11 cellular contexts compared by ENCODE assay signal in the genomic region with DNA sequence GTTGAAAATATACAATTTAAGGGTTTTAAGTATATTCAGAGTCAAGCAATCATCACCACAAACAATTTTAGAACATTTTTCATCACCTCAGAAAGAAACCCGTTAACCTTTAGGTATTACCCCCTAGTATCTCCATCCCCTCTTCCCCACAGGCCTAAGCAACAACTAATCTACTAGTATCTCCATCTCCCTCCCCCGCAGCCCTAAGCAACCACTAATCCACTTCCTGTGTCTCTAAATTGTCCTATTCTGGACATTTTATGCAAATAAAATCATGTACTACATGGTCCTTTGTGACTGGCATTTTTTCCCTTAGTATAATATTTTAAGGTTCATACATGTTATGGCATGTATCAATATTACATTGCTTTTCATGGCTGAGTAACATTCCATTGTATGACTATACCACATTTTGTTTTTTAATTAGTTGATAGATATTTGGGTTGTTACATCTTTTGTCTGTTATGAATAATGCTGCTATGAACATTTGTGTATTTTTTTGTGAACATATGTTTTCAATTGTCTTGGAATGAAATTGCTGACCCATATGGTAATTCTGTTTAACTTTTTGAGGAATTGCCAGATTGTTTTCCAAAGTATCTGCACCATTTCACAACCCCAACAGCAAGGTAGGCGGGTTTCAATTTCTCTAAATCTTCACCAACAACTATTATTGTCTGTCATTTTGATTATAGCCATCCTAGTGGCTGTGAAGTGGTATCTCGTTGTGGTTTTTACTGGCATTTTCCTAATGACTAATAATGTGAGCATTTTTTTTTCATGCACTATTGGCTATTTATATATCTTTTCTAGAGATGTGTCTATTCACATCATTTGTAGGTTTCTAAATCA.
DNase-seq lines count a peak whose midpoint lies in the region; ATAC-seq and TF ChIP-seq lines count a peak whose summit lies in the region.
"Had no signal": no experiment of that assay in that cellular context is flagged by ENCODE, and none has a peak within 500 bp of the region (broad histone marks: within the 10 kb centered on the region; RNA-seq: fewer than 3 reads in every experiment).

No MANE protein-coding gene starts in this region.

- DNase-seq in ELR (ENCODE audit: low read depth) (peak; percentile 60), fibroblast of peridontal ligament (ENCODE audit: extremely low read depth) (peak; percentile 85), NCI-H2081 (lab: John Stamatoyannopoulos, UW) (no peak), GM13976 (ENCODE audit: low spot score) (no peak), AG08396 (ENCODE audit: low spot score) (no peak)
- DNase-seq in activated effector memory CD4-positive, alpha-beta T cell treated with Interleukin-2 at 50 U/mL for 16 hours, result no peak
- DNase-seq: activated gamma-delta T cell treated with Interleukin-2 at 50 U/mL for 16 hours, NCI-H510A had no signal

- peak; percentile 49 for ATAC-seq in GM19463 (IDR thresholded peaks at IDR 0.05; ENCODE audit: unreplicated experiment)
- ATAC-seq: left lobe of liver had no signal

- H3K36me3 ChIP-seq in KOPT-K1 (ENCODE audit: insufficient read depth, low read length), result no peaks in the 10 kb centered on the region

- TF ChIP-seq CTCF in GM13976 (IDR thresholded peaks at IDR 0.05; ENCODE audit: borderline replicate concordance, control extremely low read depth, extremely low read depth, insufficient read depth, missing control alignments), result no peak

- in situ Hi-C loops in GM13976 (cut with MboI; ENCODE audit: low sequenced_read_pairs, unreplicated experiment), result no loop called here

- H3K27ac ChIP-seq in KOPT-K1 (ENCODE audit: low read depth, low read length, poor library complexity, severe bottlenecking), result peak overlapping the region; percentile 90

- H3K9me3 ChIP-seq in KOPT-K1 (ENCODE audit: insufficient read depth, low read length, poor library complexity, severe bottlenecking), result no peaks in the 10 kb centered on the region

Comparison
In these comparisons a context has a peak if more than half of its experiments do, and no peak if none do; other contexts are left out.
1. DNase-seq: peak in ELR (single experiment) and fibroblast of peridontal ligament (single experiment); none in NCI-H2081 (0 of 2), GM13976 (single experiment), AG08396 (single experiment) and activated effector memory CD4-positive, alpha-beta T cell treated with Interleukin-2 at 50 U/mL for 16 hours (single experiment).